8 cellular contexts compared by ENCODE assay signal in the genomic region with DNA sequence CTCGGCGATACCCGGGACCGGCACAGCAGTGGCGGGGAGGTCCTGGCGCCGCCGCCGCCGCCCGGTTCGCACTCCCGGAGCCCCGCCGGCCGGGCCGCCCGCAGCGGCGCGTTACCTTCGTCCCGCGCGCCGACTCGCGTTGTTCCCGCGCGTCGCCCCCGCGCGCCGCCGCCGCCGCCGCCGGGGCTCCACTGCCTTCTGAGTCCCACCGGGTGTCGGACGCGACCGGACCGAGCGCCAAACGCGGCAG. TPM values are rescaled to one million over a fixed set of nuclear protein-coding genes. Genes with fewer than 3 reads are reported as not detected.
DNase-seq lines count a peak whose midpoint lies in the region; ATAC-seq, FAIRE-seq and TF ChIP-seq lines count a peak whose summit lies in the region.

A gene (minus strand): TSS at position 243 of the 250 bp plus-strand sequence. CDS start 36,993 bp downstream, outside the sequence.

- H3K4me3 Mint-ChIP-seq in T-helper 17 cell, result peak within 1 kb of the TSS; percentile 94

- no peaks in the 10 kb centered on the region for H3K36me3 ChIP-seq in skeletal muscle tissue (ENCODE audit: control insufficient read depth in 3 of 3, insufficient read depth in 3 of 3, low read length in 3 of 3)

- H3K27ac ChIP-seq in foreskin keratinocyte (peak within 1 kb of the TSS; percentile 99), skeletal muscle tissue (ENCODE audit: low read depth, low read length) (peak within 1 kb of the TSS; percentile 81)

- no peaks in the 10 kb centered on the region for H3K27me3 ChIP-seq in foreskin keratinocyte
- no peaks in the 10 kb centered on the region for H3K27me3 ChIP-seq in skeletal muscle tissue (ENCODE audit: control insufficient read depth in 3 of 3, insufficient read depth in 3 of 3, low read length in 3 of 3)

- TF ChIP-seq CTCF in foreskin keratinocyte (conservative IDR thresholded peaks at IDR 0.05), result peak; percentile 1
- no peak for TF ChIP-seq CTCF in GM13977 (IDR thresholded peaks at IDR 0.05; ENCODE audit: extremely low read depth, insufficient read depth, missing control alignments)

- H3K27me3 Mint-ChIP-seq in T-helper 17 cell, result no peaks in the 10 kb centered on the region

- in situ Hi-C loops in GM13977 (cut with MboI; ENCODE audit: low pct_unique_long_range_greater_than_20kb, low sequenced_read_pairs, unreplicated experiment), result no loop called here

- ATAC-seq in HG02610 (IDR thresholded peaks at IDR 0.05; ENCODE audit: unreplicated experiment) (peak; percentile 31), T-helper 17 cell (peak; percentile 27), foreskin keratinocyte (peak; percentile 37)

- DNase-seq in GM12891 (ENCODE audit: insufficient read length, low spot score) (no peak), T-helper 17 cell (no peak), foreskin keratinocyte (no peak), NCI-H1092 treated with DMSO at 0.1 percent for 48 hours (lab: John Stamatoyannopoulos, UW) (no peak), GM13977 (ENCODE audit: low spot score) (no peak), GM03348 (ENCODE audit: low spot score) (no peak)

- no peaks in the 10 kb centered on the region for H3K36me3 Mint-ChIP-seq in T-helper 17 cell (ENCODE audit: low read depth)

- no peak for TF ChIP-seq POLR2A in GM12891 (IDR thresholded peaks at IDR 0.05; ENCODE audit: low read depth, low read length)

- peaks cover 12% of the 10 kb centered on the region for H3K4me1 Mint-ChIP-seq in T-helper 17 cell

- peak within 1 kb of the TSS; percentile 77 to 90 (median 83) for H3K4me3 ChIP-seq in skeletal muscle tissue (ENCODE audit: low read length in 3 of 3)

- H3K9ac ChIP-seq in skeletal muscle tissue (ENCODE audit: low read depth in 1 of 3, low read length in 3 of 3), result peak within 1 kb of the TSS; percentile 79 to 82 (median 81)

- peak within 1 kb of the TSS; percentile 94 for H3K27ac Mint-ChIP-seq in T-helper 17 cell

- H3K4me1 ChIP-seq in foreskin keratinocyte (peaks cover 8% of the 10 kb centered on the region), skeletal muscle tissue (ENCODE audit: control insufficient read depth in 3 of 3, insufficient read depth in 3 of 3, low read length in 3 of 3) (peaks cover 0 to 3% (median 2%) of the 10 kb centered on the region in 3 donors)

- H3K9me3 ChIP-seq in T-helper 17 cell (ENCODE audit: control insufficient read depth, low read length, poor library complexity, severe bottlenecking), result no peaks in the 10 kb centered on the region
- no peaks in the 10 kb centered on the region for H3K9me3 ChIP-seq in skeletal muscle tissue (ENCODE audit: control insufficient read depth in 3 of 3, low read length in 3 of 3)

- FAIRE-seq in GM12891 (lab: Jason Lieb, UNC), result no peak

TF ChIP-seq in GM12891, 5 proteins besides CTCF, POLR2A, EP300 and RAD21:
- peak; percentile 63; the same call in 1 of the 2 replicates for TF ChIP-seq TAF1 (IDR thresholded peaks at IDR 0.05; ENCODE audit: low read depth, low read length)
- TF ChIP-seq POLR2AphosphoS5 (IDR thresholded peaks at IDR 0.05; ENCODE audit: low read depth, low read length), result 0 out of 2 replicates have a peak, but pooled peaks have one; percentile 12
- TF ChIP-seq PAX5 (IDR thresholded peaks at IDR 0.05; ENCODE audit: insufficient read depth, low read length, severe bottlenecking), result no peak
TF ChIP-seq in GM12891: peak in this region for 2.

RNA-seq across cellular contexts. Expression of the gene that starts here (rescaled TPM):
- polyA plus RNA-seq in GM12891 (2012; ENCODE audit: low read depth, missing spikeins), result 31.3 TPM
- total RNA-seq in T-helper 17 cell (10 to 100 TPM; 38.4 to 43.7 TPM), foreskin keratinocyte (17.6 and 20.8 TPM in 2 replicates), skeletal muscle tissue (16.2 TPM)
- polyA plus RNA-seq in foreskin keratinocyte, result 10.4 and 12.6 TPM in 2 replicates
